Comparison of ENCODE assay signal across 14 cellular contexts in the genomic region with DNA sequence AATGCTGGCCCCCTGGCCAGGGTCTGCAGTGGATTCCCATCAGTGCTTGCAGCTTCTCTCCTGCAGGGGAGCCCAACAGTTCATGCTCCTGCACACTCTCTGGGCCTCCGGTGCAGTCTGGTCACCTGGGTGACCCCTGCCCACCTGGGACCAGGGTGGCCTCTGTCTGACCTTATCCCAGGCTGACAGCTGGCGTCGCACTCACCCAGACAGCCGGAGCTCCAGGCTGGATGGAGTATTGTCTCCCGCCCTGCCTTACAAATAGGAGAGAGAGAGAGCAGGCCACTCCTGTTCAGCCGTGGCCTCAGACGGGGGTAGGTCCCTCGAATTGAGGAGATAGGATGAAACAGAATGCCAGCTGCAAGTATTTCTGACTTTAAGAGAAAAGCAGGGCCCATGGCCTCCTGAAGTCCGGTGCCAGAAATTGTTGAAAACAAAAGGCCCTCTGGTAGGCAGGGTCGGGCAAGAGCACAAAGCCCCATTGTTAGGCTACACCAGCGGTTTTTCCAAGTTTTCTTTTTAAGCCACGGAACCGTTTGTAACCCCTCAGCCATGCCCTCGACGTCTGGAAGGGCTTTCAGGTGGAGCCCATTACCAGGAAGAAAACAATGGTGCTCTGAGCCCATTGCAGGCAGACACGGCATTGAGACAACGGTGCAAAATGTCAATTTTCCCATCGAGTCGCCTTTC.
DNase-seq lines count a peak whose midpoint lies in the region; ATAC-seq and TF ChIP-seq lines count a peak whose summit lies in the region.
"Had no signal": no experiment of that assay in that cellular context is flagged by ENCODE, and none has a peak within 500 bp of the region (broad histone marks: within the 10 kb centered on the region; RNA-seq: fewer than 3 reads in every experiment).

No MANE protein-coding gene starts in this region.

- no peaks in the 10 kb centered on the region for H3K27me3 Mint-ChIP-seq in glutamatergic neuron (ENCODE audit: unreplicated experiment)
- no peaks in the 10 kb centered on the region for H3K27me3 Mint-ChIP-seq in progenitor cell of endocrine pancreas

- TF ChIP-seq CTCF in glutamatergic neuron (IDR thresholded peaks at IDR 0.05; ENCODE audit: partially characterized antibody, unreplicated experiment) (no peak), progenitor cell of endocrine pancreas (IDR thresholded peaks at IDR 0.05; ENCODE audit: unreplicated experiment) (peak; percentile 58)

- H3K4me1 Mint-ChIP-seq in glutamatergic neuron (ENCODE audit: low read depth, unreplicated experiment) (peaks cover 2% of the 10 kb centered on the region), progenitor cell of endocrine pancreas (ENCODE audit: low read depth) (peaks cover 16% of the 10 kb centered on the region)
- H3K4me1 Mint-ChIP-seq: activated naive CD4-positive, alpha-beta T cell treated with anti-CD3 and anti-CD28 coated beads, Interleukin-2, amount 50 U/mL, for 24 hours; CD8-positive, alpha-beta memory T cell had no signal

- H3K36me3 Mint-ChIP-seq in glutamatergic neuron (ENCODE audit: unreplicated experiment) (no peaks in the 10 kb centered on the region), progenitor cell of endocrine pancreas (ENCODE audit: insufficient read depth) (peaks cover 2% of the 10 kb centered on the region)
- H3K36me3 Mint-ChIP-seq: activated naive CD4-positive, alpha-beta T cell treated with anti-CD3 and anti-CD28 coated beads, Interleukin-2, amount 50 U/mL, for 24 hours; CD8-positive, alpha-beta memory T cell; naive thymus-derived CD8-positive, alpha-beta T cell had no signal

- no peak for ATAC-seq in HG03196 (IDR thresholded peaks at IDR 0.05; ENCODE audit: unreplicated experiment)
- ATAC-seq: effector memory CD8-positive, alpha-beta T cell; naive thymus-derived CD8-positive, alpha-beta T cell had no signal

- H3K4me3 Mint-ChIP-seq in glutamatergic neuron (ENCODE audit: unreplicated experiment) (no peak overlapping the region), progenitor cell of endocrine pancreas (ENCODE audit: low read depth) (no peak overlapping the region)
- H3K4me3 Mint-ChIP-seq: activated naive CD4-positive, alpha-beta T cell treated with anti-CD3 and anti-CD28 coated beads, Interleukin-2, amount 50 U/mL, for 24 hours; CD8-positive, alpha-beta memory T cell; effector memory CD8-positive, alpha-beta T cell; naive thymus-derived CD8-positive, alpha-beta T cell had no signal

- peaks cover 2% of the 10 kb centered on the region for H3K9me3 Mint-ChIP-seq in glutamatergic neuron (ENCODE audit: unreplicated experiment)
- no peaks in the 10 kb centered on the region for H3K9me3 Mint-ChIP-seq in progenitor cell of endocrine pancreas (ENCODE audit: low read depth)
- H3K9me3 Mint-ChIP-seq: activated naive CD4-positive, alpha-beta T cell treated with anti-CD3 and anti-CD28 coated beads, Interleukin-2, amount 50 U/mL, for 24 hours; naive thymus-derived CD8-positive, alpha-beta T cell had no signal

- DNase-seq in DMS153 (lab: John Stamatoyannopoulos, UW) (peak; percentile 32), SK-N-DZ (ENCODE audit: low spot score) (peak; percentile 26), glutamatergic neuron (peak; percentile 32), progenitor cell of endocrine pancreas (ENCODE audit: low spot score, unreplicated experiment) (peak; percentile 42), NCI-H1694 (lab: John Stamatoyannopoulos, UW) (no peak)
- DNase-seq in activated T-cell treated with anti-CD3 and anti-CD28 coated beads, Interleukin-2, amount 50 U/mL, for 1 hour, result no peak
- DNase-seq in activated CD4-positive, CD25-positive, alpha-beta regulatory T cell (lab: John Stamatoyannopoulos, UW), result no peak
- DNase-seq: CD8-positive, alpha-beta memory T cell; effector memory CD8-positive, alpha-beta T cell; EL; naive thymus-derived CD8-positive, alpha-beta T cell; NCI-H1417 had no signal

- H3K27ac Mint-ChIP-seq in glutamatergic neuron (ENCODE audit: unreplicated experiment) (no peak overlapping the region), progenitor cell of endocrine pancreas (peak overlapping the region; percentile 94)
- H3K27ac Mint-ChIP-seq: activated naive CD4-positive, alpha-beta T cell treated with anti-CD3 and anti-CD28 coated beads, Interleukin-2, amount 50 U/mL, for 24 hours; CD8-positive, alpha-beta memory T cell; effector memory CD8-positive, alpha-beta T cell; naive thymus-derived CD8-positive, alpha-beta T cell had no signal

Comparison
In these comparisons a context has a peak if more than half of its experiments do, and no peak if none do; other contexts are left out.
1. DNase-seq: peak in DMS153 (single experiment), SK-N-DZ (single experiment), glutamatergic neuron (single experiment) and progenitor cell of endocrine pancreas (single experiment); none in NCI-H1694 (single experiment), activated T-cell treated with anti-CD3 and anti-CD28 coated beads, Interleukin-2, amount 50 U/mL, for 1 hour (single experiment) and activated CD4-positive, CD25-positive, alpha-beta regulatory T cell (0 of 4).